Comparison of ENCODE assay signal across 9 cellular contexts in the genomic region with DNA sequence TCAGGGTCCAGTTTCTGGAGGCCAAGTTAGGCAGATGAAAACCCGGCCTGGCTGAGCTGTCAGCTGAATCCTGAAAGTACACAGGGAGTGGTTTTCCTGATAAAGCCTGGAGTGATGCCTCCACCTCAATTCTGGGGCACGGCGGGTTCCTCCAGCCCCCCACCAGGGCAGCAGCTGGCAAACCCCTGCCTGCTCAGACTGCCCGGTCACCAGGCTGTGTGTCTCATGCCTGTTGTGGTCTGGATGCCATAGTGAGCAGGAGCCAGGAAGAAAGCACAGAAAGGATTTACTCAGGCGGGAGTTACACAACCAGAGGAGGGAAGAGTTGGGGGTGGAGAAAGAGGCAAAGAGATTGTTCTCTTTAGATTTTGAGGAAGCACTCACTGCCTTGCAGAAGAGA.
DNase-seq lines count a peak whose midpoint lies in the region; ATAC-seq and TF ChIP-seq lines count a peak whose summit lies in the region.
"Had no signal": no experiment of that assay in that cellular context is flagged by ENCODE, and none has a peak within 500 bp of the region (broad histone marks: within the 10 kb centered on the region; RNA-seq: fewer than 3 reads in every experiment).

No MANE protein-coding gene starts in this region.

- intact Hi-C loops in ascending aorta (cut with DNase I), result loop anchor here (1.0 to 2.0 kb wide), 3 partner anchors 214 to 600 kb away; no protein-coding TSS in a partner anchor

- peaks cover 51% of the 10 kb centered on the region for H3F3A ChIP-seq in GM23248 (ENCODE audit: insufficient read depth)

- H3K4me3 ChIP-seq in GM23248, result peak overlapping the region; percentile 44
- H3K4me3 ChIP-seq in ascending aorta, result peak overlapping the region in 1 of 2 donors; percentile 7
- H3K4me3 ChIP-seq in hepatocyte, result no peak overlapping the region
- no peak overlapping the region for H3K4me3 ChIP-seq in skin epidermis
- H3K4me3 ChIP-seq: SK-N-MC had no signal

- H4K20me1 ChIP-seq in GM23248 (ENCODE audit: insufficient read depth) (no peaks in the 10 kb centered on the region), hepatocyte (ENCODE audit: insufficient read depth, poor library complexity, severe bottlenecking) (no peaks in the 10 kb centered on the region)

- in situ Hi-C loops in GM23248 (cut with MboI), result loop anchor here (25.0 kb wide), 1 partner anchor 552 kb away; no protein-coding TSS in a partner anchor
- in situ Hi-C loops in GM13976 (cut with MboI; ENCODE audit: low sequenced_read_pairs, unreplicated experiment), result loop anchor here (10.0 to 25.0 kb wide), 3 partner anchors 284 to 552 kb away; no protein-coding TSS in a partner anchor

- no peak overlapping the region for H2AFZ ChIP-seq in GM23248
- no peak overlapping the region for H2AFZ ChIP-seq in hepatocyte

- H3K4me1 ChIP-seq in GM23248 (ENCODE audit: insufficient read depth) (peaks cover 39% of the 10 kb centered on the region), ascending aorta (peaks cover 11 to 28% of the 10 kb centered on the region in 2 donors), hepatocyte (ENCODE audit: insufficient read depth) (peaks cover 4% of the 10 kb centered on the region)

- TF ChIP-seq CTCF in ascending aorta (IDR thresholded peaks at IDR 0.05), result no peak
- TF ChIP-seq CTCF in hepatocyte (IDR thresholded peaks at IDR 0.05; ENCODE audit: poor library complexity), result no peak
- TF ChIP-seq CTCF in GM13976 (IDR thresholded peaks at IDR 0.05; ENCODE audit: borderline replicate concordance, control extremely low read depth, extremely low read depth, insufficient read depth, missing control alignments), result no peak

- peak overlapping the region; percentile 45 for H3K4me2 ChIP-seq in GM23248 (ENCODE audit: unreplicated experiment)
- no peak overlapping the region for H3K4me2 ChIP-seq in hepatocyte

- H3K36me3 ChIP-seq in GM23248 (ENCODE audit: low read depth) (peaks cover 32% of the 10 kb centered on the region), ascending aorta (peaks cover 3 to 5% of the 10 kb centered on the region in 2 donors), hepatocyte (replicated peaks; ENCODE audit: insufficient read depth, low read depth) (no peaks in the 10 kb centered on the region)

- H3K9me2 ChIP-seq in GM23248 (ENCODE audit: insufficient read depth), result no peaks in the 10 kb centered on the region
- H3K9me2 ChIP-seq in hepatocyte (replicated peaks; ENCODE audit: insufficient read depth), result no peaks in the 10 kb centered on the region

- H3K27ac ChIP-seq in GM23248, result peak overlapping the region; percentile 97
- H3K27ac ChIP-seq in ascending aorta, result peak overlapping the region; percentile 81 to 82
- peak overlapping the region; percentile 56 for H3K27ac ChIP-seq in hepatocyte
- peak overlapping the region in 13 of 21 experiments; percentile 3 to 70 (median 39) for H3K27ac ChIP-seq in skin epidermis
- H3K27ac ChIP-seq: SK-N-MC had no signal

- H3K79me2 ChIP-seq in GM23248 (ENCODE audit: insufficient read depth) (peaks cover 74% of the 10 kb centered on the region), hepatocyte (peaks cover 12% of the 10 kb centered on the region)

- H3K9me3 ChIP-seq in GM23248 (ENCODE audit: low read depth) (no peaks in the 10 kb centered on the region), ascending aorta (no peaks in the 10 kb centered on the region), hepatocyte (ENCODE audit: low read depth) (no peaks in the 10 kb centered on the region)

- H3K9ac ChIP-seq in GM23248, result peak overlapping the region; percentile 80

- no peaks in the 10 kb centered on the region for H3K27me3 ChIP-seq in GM23248 (replicated peaks; ENCODE audit: insufficient read depth)
- no peaks in the 10 kb centered on the region for H3K27me3 ChIP-seq in ascending aorta
- H3K27me3 ChIP-seq in hepatocyte, result no peaks in the 10 kb centered on the region

- no peak for ATAC-seq in HG02610 (IDR thresholded peaks at IDR 0.05; ENCODE audit: unreplicated experiment)

- DNase-seq in GM23248 (peak; percentile 94), ascending aorta (ENCODE audit: low spot score in 2 of 2) (peak; percentile 57 to 87), hepatocyte (ENCODE audit: low spot score) (peak; percentile 24), activated gamma-delta T cell treated with Interleukin-2 at 50 U/mL for 16 hours (no peak), NCI-H1092 treated with DMSO at 0.1 percent for 48 hours (lab: John Stamatoyannopoulos, UW) (no peak), GM13976 (ENCODE audit: low spot score) (no peak)

- WGBS in GM23248 (ENCODE audit: low coverage in 1 of 2, low lambda C conversion rate in 2 of 2, missing lambda C conversion rate in 2 of 2), 2 experiments, result 4 to 5% methylated on average over 5 of the region's 5 CpGs
- 51% methylated on average over 5 of the region's 5 CpGs for WGBS in hepatocyte (ENCODE audit: low lambda C conversion rate, missing lambda C conversion rate)

Comparison
In these comparisons a context has a peak if more than half of its experiments do, and no peak if none do; other contexts are left out.
1. DNase-seq: peak in GM23248 (single experiment), ascending aorta (2 of 2) and hepatocyte (single experiment); none in activated gamma-delta T cell treated with Interleukin-2 at 50 U/mL for 16 hours (single experiment), NCI-H1092 treated with DMSO at 0.1 percent for 48 hours (single experiment) and GM13976 (single experiment).
2. H3K27ac ChIP-seq: peak in every context shown above with its lines; median percentile 97 in GM23248; 82 in ascending aorta; 56 in hepatocyte; 39 in skin epidermis.